8 cellular contexts compared by ENCODE assay signal in genomic region chr5:157571357-157571827, GRCh38. TPM values are rescaled to one million over a fixed set of nuclear protein-coding genes. Genes with fewer than 3 reads are reported as not detected.
DNase-seq lines count a peak whose midpoint lies in the region; ATAC-seq and TF ChIP-seq lines count a peak whose summit lies in the region.

No MANE protein-coding gene starts in this region.

- peaks cover 17% of the 10 kb centered on the region for H3K27me3 ChIP-seq in HL-60 (ENCODE audit: insufficient read depth, poor library complexity, severe bottlenecking)
- H3K27me3 ChIP-seq in right atrium auricular region: no peaks in the 10 kb centered on the region

- no peak for TF ChIP-seq CTCF in GM10266 (IDR thresholded peaks at IDR 0.05; ENCODE audit: control insufficient read depth, insufficient read depth, low read depth, missing control alignments)
- no peak for TF ChIP-seq CTCF in HL-60 (IDR thresholded peaks at IDR 0.05; ENCODE audit: insufficient read depth, low read length)
- TF ChIP-seq CTCF in right atrium auricular region (IDR thresholded peaks at IDR 0.05): no peak
- TF ChIP-seq CTCF in type B pancreatic cell (conservative IDR thresholded peaks at IDR 0.05): no peak

- peaks cover 16% of the 10 kb centered on the region for H3K4me1 Mint-ChIP-seq in type B pancreatic cell (ENCODE audit: unreplicated experiment)

- H3K9me3 ChIP-seq in right atrium auricular region: no peaks in the 10 kb centered on the region

- peaks cover 26% of the 10 kb centered on the region for H3K27me3 Mint-ChIP-seq in type B pancreatic cell

- peak; percentile 91 for ATAC-seq in GM21447 (IDR thresholded peaks at IDR 0.05; ENCODE audit: unreplicated experiment)

- no peaks in the 10 kb centered on the region for H3K36me3 Mint-ChIP-seq in type B pancreatic cell

- peaks cover 0 to 48% of the 10 kb centered on the region in 2 donors for H3K4me1 ChIP-seq in right atrium auricular region

- peak; percentile 68 for DNase-seq in GM10266 (ENCODE audit: extremely low spot score)
- DNase-seq in HL-60 (ENCODE audit: low read depth in 1 of 2, low spot score in 1 of 2): peak; percentile 52 to 67
- DNase-seq in activated CD4-positive, alpha-beta T cell treated with anti-CD3 and anti-CD28 coated beads for 48 hours: peak; percentile 26
- DNase-seq in right atrium auricular region (ENCODE audit: low spot score): no peak
- DNase-seq in type B pancreatic cell (ENCODE audit: extremely low spot score, unreplicated experiment): no peak
- DNase-seq in kidney glomerular epithelial cell (lab: John Stamatoyannopoulos, UW): no peak
- DNase-seq in epidermal melanocyte (ENCODE audit: insufficient read length, low spot score): no peak

- H3K4me3 Mint-ChIP-seq in type B pancreatic cell: peak overlapping the region; percentile 44

- H3K27ac ChIP-seq in HL-60 (replicated peaks) (no peak overlapping the region), right atrium auricular region (peak overlapping the region; percentile 85 to 91)

- peak overlapping the region; percentile 8 for H3K27ac Mint-ChIP-seq in type B pancreatic cell

- H3K9me3 Mint-ChIP-seq in type B pancreatic cell: no peaks in the 10 kb centered on the region

- peaks cover 36% of the 10 kb centered on the region for H3K36me3 ChIP-seq in right atrium auricular region

- H3K4me3 ChIP-seq in HL-60 (replicated peaks; ENCODE audit: insufficient read depth, low read length) (no peak overlapping the region), right atrium auricular region (peak overlapping the region in 1 of 2 donors; percentile 5)

RNA-seq across cellular contexts. Expression of gene ADAM19, which starts 4.2 kb away (rescaled TPM):
- total RNA-seq in right atrium auricular region (10 to 100 TPM; 13.1 to 49.5 TPM), type B pancreatic cell (ENCODE audit: low replicate concordance) (9.3 and 15.8 TPM in 2 replicates)

Comparison
In these comparisons a context has a peak if more than half of its experiments do, and no peak if none do; other contexts are left out.
1. DNase-seq: peak in GM10266 (single experiment), HL-60 (2 of 2) and activated CD4-positive, alpha-beta T cell treated with anti-CD3 and anti-CD28 coated beads for 48 hours (single experiment); none in right atrium auricular region (single experiment), type B pancreatic cell (single experiment), kidney glomerular epithelial cell (single experiment) and epidermal melanocyte (single experiment).